ENCODE assay signal across 8 cellular contexts in genomic region chr13:109145631-109146030, GRCh38.
DNase-seq lines count a peak whose midpoint lies in the region; ATAC-seq lines count a peak whose summit lies in the region.

No MANE protein-coding gene starts in this region.

- H3K27me3 ChIP-seq in NT2/D1 (ENCODE audit: insufficient read depth, insufficient read length) = no peaks in the 10 kb centered on the region

- H3K4me3 ChIP-seq in NT2/D1 (ENCODE audit: insufficient read length, low read depth) = no peak overlapping the region

- H3K9me3 ChIP-seq in NT2/D1 (ENCODE audit: insufficient read depth, low read length) = no peaks in the 10 kb centered on the region

- H3K9ac ChIP-seq in NT2/D1 (ENCODE audit: insufficient read length, low read depth) = no peak overlapping the region

- H3K36me3 ChIP-seq in NT2/D1 (ENCODE audit: insufficient read depth, insufficient read length, low read length) = no peaks in the 10 kb centered on the region

- no peaks in the 10 kb centered on the region for H3K4me1 ChIP-seq in NT2/D1 (ENCODE audit: insufficient read depth, insufficient read length)

- DNase-seq in NCI-H82 (lab: John Stamatoyannopoulos, UW) = peak; percentile 81
- DNase-seq in NCI-H82 treated with DMSO at 0.1 percent for 48 hours (lab: John Stamatoyannopoulos, UW; ENCODE audit: unreplicated experiment) = no peak
- DNase-seq in NT2/D1 (ENCODE audit: low read depth, low spot score) = peak; percentile 18
- peak; percentile 13 for DNase-seq in dermis blood vessel endothelial cell
- DNase-seq in medulla oblongata (ENCODE audit: extremely low spot score) = peak; percentile 88
- DNase-seq in NCI-H446 treated with DMSO at 0.1 percent for 48 hours (lab: John Stamatoyannopoulos, UW) = no peak

- peak; percentile 89 for ATAC-seq in GM21381 (IDR thresholded peaks at IDR 0.05; ENCODE audit: unreplicated experiment)
- peak; percentile 76 for ATAC-seq in HG03521 (IDR thresholded peaks at IDR 0.05; ENCODE audit: unreplicated experiment)

Comparison
In these comparisons a context has a peak if more than half of its experiments do, and no peak if none do; other contexts are left out.
1. DNase-seq: peak in NCI-H82 (single experiment), NT2/D1 (single experiment), dermis blood vessel endothelial cell (single experiment) and medulla oblongata (single experiment); none in NCI-H82 treated with DMSO at 0.1 percent for 48 hours (single experiment) and NCI-H446 treated with DMSO at 0.1 percent for 48 hours (single experiment).